In genomic region chr15:59501531-59502113, GRCh38 we compare ENCODE assay signal across 8 cellular contexts.
DNase-seq lines count a peak whose midpoint lies in the region; ATAC-seq, FAIRE-seq and TF ChIP-seq lines count a peak whose summit lies in the region.

No MANE protein-coding gene starts in this region.

- DNase-seq in right atrium auricular region (ENCODE audit: low spot score) (no peak), Right ventricle myocardium superior (no peak), NB4 (ENCODE audit: low read depth) (peak; percentile 58), keratinocyte (ENCODE audit: low read depth, low spot score) (peak; percentile 46)

- H2AFZ ChIP-seq in keratinocyte (ENCODE audit: control insufficient read depth, low read length): no peak overlapping the region

- TF ChIP-seq CTCF in right atrium auricular region (IDR thresholded peaks at IDR 0.05): peak; percentile 29 to 62
- TF ChIP-seq CTCF in NB4 (IDR thresholded peaks at IDR 0.05; ENCODE audit: low read depth, low read length): peak; percentile 62
- TF ChIP-seq CTCF in keratinocyte (optimal IDR thresholded peaks at IDR 0.05 in 1 of 3, IDR thresholded peaks at IDR 0.05 in 1 of 3, conservative IDR thresholded peaks at IDR 0.05 in 1 of 3; ENCODE audit: extremely low read depth in 1 of 3, insufficient read depth in 2 of 3, low read length in 3 of 3): peak; percentile 74 to 88 (median 81)

- H3K27me3 ChIP-seq in right atrium auricular region (no peaks in the 10 kb centered on the region), keratinocyte (ENCODE audit: control insufficient read depth, extremely low read depth, insufficient read depth, low read length) (no peaks in the 10 kb centered on the region)

- no peak overlapping the region for H3K27ac Mint-ChIP-seq in activated T-helper 17 cell treated with anti-CD3 and anti-CD28 coated beads, Interleukin-2, amount 50 U/mL, for 72 hours

- no peak overlapping the region for H3K4me2 ChIP-seq in keratinocyte (ENCODE audit: control insufficient read depth, extremely low read depth, insufficient read depth, low read depth, low read length)

- no peaks in the 10 kb centered on the region for H3K4me1 Mint-ChIP-seq in activated T-helper 17 cell treated with anti-CD3 and anti-CD28 coated beads, Interleukin-2, amount 50 U/mL, for 72 hours

- H3K9me3 ChIP-seq in right atrium auricular region: no peaks in the 10 kb centered on the region
- no peaks in the 10 kb centered on the region for H3K9me3 ChIP-seq in keratinocyte (ENCODE audit: control insufficient read depth, low read depth, low read length)

- H3K9ac ChIP-seq in keratinocyte (ENCODE audit: control insufficient read depth, extremely low read depth, insufficient read depth, low read length): no peak overlapping the region

- no peak overlapping the region for H3K4me3 Mint-ChIP-seq in activated T-helper 17 cell treated with anti-CD3 and anti-CD28 coated beads, Interleukin-2, amount 50 U/mL, for 72 hours

- no peaks in the 10 kb centered on the region for H3K9me1 ChIP-seq in keratinocyte (ENCODE audit: control insufficient read depth, extremely low read depth, insufficient read depth, low read length)

- intact Hi-C loops in Right ventricle myocardium superior (cut with DNase I): no loop called here

- TF ChIP-seq POLR2A in NB4 (IDR thresholded peaks at IDR 0.05; ENCODE audit: extremely low read depth, insufficient read length): no peak

- no peaks in the 10 kb centered on the region for H3K27me3 Mint-ChIP-seq in activated T-helper 17 cell treated with anti-CD3 and anti-CD28 coated beads, Interleukin-2, amount 50 U/mL, for 72 hours

- H3K36me3 ChIP-seq in right atrium auricular region (no peaks in the 10 kb centered on the region), keratinocyte (ENCODE audit: control insufficient read depth in 2 of 2, extremely low read depth in 1 of 2, insufficient read depth in 2 of 2, low read length in 2 of 2) (no peaks in the 10 kb centered on the region)

- H3K4me1 ChIP-seq in right atrium auricular region (no peaks in the 10 kb centered on the region), keratinocyte (ENCODE audit: control insufficient read depth, extremely low read depth, insufficient read depth, low read length) (no peaks in the 10 kb centered on the region)

- H3K4me3 ChIP-seq in right atrium auricular region: no peak overlapping the region
- no peak overlapping the region for H3K4me3 ChIP-seq in NB4 (ENCODE audit: low read depth, low read length)
- H3K4me3 ChIP-seq in keratinocyte (ENCODE audit: control insufficient read depth in 2 of 3, extremely low read depth in 1 of 3, insufficient read depth in 2 of 3, low read depth in 1 of 3, low read length in 3 of 3): no peak overlapping the region

- no peaks in the 10 kb centered on the region for H3K9me3 Mint-ChIP-seq in activated T-helper 17 cell treated with anti-CD3 and anti-CD28 coated beads, Interleukin-2, amount 50 U/mL, for 72 hours

- no peaks in the 10 kb centered on the region for H4K20me1 ChIP-seq in keratinocyte (ENCODE audit: control insufficient read depth, extremely low read depth, insufficient read depth, low read length)

- ATAC-seq in Right ventricle myocardium superior (ENCODE audit: poor library complexity): no peak
- peak; percentile 44 for ATAC-seq in activated T-helper 17 cell treated with anti-CD3 and anti-CD28 coated beads, Interleukin-2, amount 50 U/mL, for 72 hours (replicated peaks)
- no peak for ATAC-seq in GM19397 (IDR thresholded peaks at IDR 0.05; ENCODE audit: unreplicated experiment)
- no peak for ATAC-seq in GM21737 (IDR thresholded peaks at IDR 0.05; ENCODE audit: unreplicated experiment)
- no peak for ATAC-seq in GM21381 (IDR thresholded peaks at IDR 0.05; ENCODE audit: unreplicated experiment)

- FAIRE-seq in keratinocyte (lab: Jason Lieb, UNC): peak; percentile 89

- dilution Hi-C loops in keratinocyte (cut with MboI; ENCODE audit: extremely low pct_ligation_motif_present, low sequenced_read_pairs): no loop called here

- H3K79me2 ChIP-seq in keratinocyte (ENCODE audit: control insufficient read depth, insufficient read depth, low read length): no peaks in the 10 kb centered on the region

- no peak overlapping the region for H3K27ac ChIP-seq in right atrium auricular region
- H3K27ac ChIP-seq in keratinocyte (ENCODE audit: control insufficient read depth, insufficient read depth, low read length): no peak overlapping the region

- no peaks in the 10 kb centered on the region for H3K36me3 Mint-ChIP-seq in activated T-helper 17 cell treated with anti-CD3 and anti-CD28 coated beads, Interleukin-2, amount 50 U/mL, for 72 hours (ENCODE audit: low read depth)

Comparison
In these comparisons a context has a peak if more than half of its experiments do, and no peak if none do; other contexts are left out.
1. DNase-seq: peak in NB4 (single experiment) and keratinocyte (single experiment); none in right atrium auricular region (single experiment) and Right ventricle myocardium superior (single experiment).
2. Peak in every context shown above with its lines, with median percentiles within 50 percentile points of each other: CTCF ChIP-seq.